Comparison of ENCODE assay signal across 23 cellular contexts in genomic region chr16:53486230-53486629, GRCh38. TPM values are rescaled to one million over a fixed set of nuclear protein-coding genes. Genes with fewer than 3 reads are reported as not detected.
A peak's percentile ranks its signal among the peaks of the same experiment; 100 is the strongest.
DNase-seq lines count a peak whose midpoint lies in the region; ATAC-seq lines count a peak whose summit lies in the region.
"Had no signal": no experiment of that assay in that cellular context is flagged by ENCODE, and none has a peak within 500 bp of the region (broad histone marks: within the 10 kb centered on the region; RNA-seq: fewer than 3 reads in every experiment).

No MANE protein-coding gene starts in this region.

- H3K4me1 ChIP-seq in CD4-positive, alpha-beta memory T cell (ENCODE audit: insufficient read depth, low read length) = peaks cover 17% of the 10 kb centered on the region
- H3K4me1 ChIP-seq: SJSA1 had no signal

- no peaks in the 10 kb centered on the region for H3K27me3 ChIP-seq in CD4-positive, alpha-beta memory T cell (ENCODE audit: insufficient read depth, low read length)
- H3K27me3 ChIP-seq: MG63, SJSA1 had no signal

- no peak overlapping the region for H3K4me3 ChIP-seq in CD4-positive, alpha-beta memory T cell (ENCODE audit: low read length in 2 of 2)
- H3K4me3 ChIP-seq: GM12878, HAP-1, MG63, SJSA1 had no signal

- DNase-seq in activated naive CD4-positive, alpha-beta T cell treated with anti-CD3 and anti-CD28 coated beads, Interleukin-2, amount 10 ng/mL, durations not matched to agents 7 days and 5 days = no peak
- DNase-seq in activated naive CD4-positive, alpha-beta T cell treated with anti-CD3 and anti-CD28 coated beads for 36 hours = no peak
- peak in 2 of 5 donors; percentile 15 to 27 for DNase-seq in CD4-positive, alpha-beta memory T cell
- DNase-seq in central memory CD8-positive, alpha-beta T cell (ENCODE audit: low spot score in 2 of 2) = no peak
- no peak for DNase-seq in stimulated activated effector memory CD8-positive, alpha-beta T cell treated with anti-CD3 and anti-CD28 coated beads, Interleukin-12 subunit alpha, Interleukin-12 subunit beta, amount 100 ng/mL, for 72 hours (ENCODE audit: low spot score in 2 of 2)
- DNase-seq in cortex of kidney (lab: John Stamatoyannopoulos, UW) = no peak
- DNase-seq: DMS 273 treated with DMSO at 0.1 percent for 48 hours, DMS79, EL, GDM1, GOT3, HFFc6, KBM-7, MG63, NCI-H2029, NCI-H2227 treated with DMSO at 0.1 percent for 48 hours, NCI-H526 treated with DMSO at 0.1 percent for 48 hours, Right ventricle myocardium superior, RPMI8226 had no signal

- intact Hi-C loops in activated naive CD4-positive, alpha-beta T cell treated with anti-CD3 and anti-CD28 coated beads for 36 hours (cut with micrococcal nuclease) = no loop called here
- intact Hi-C loops in CD4-positive, alpha-beta memory T cell (cut with micrococcal nuclease) = loop anchor here (2.0 kb wide), 1 partner anchor 13 kb away; no protein-coding TSS in a partner anchor

- ATAC-seq in central memory CD8-positive, alpha-beta T cell (replicated peaks; ENCODE audit: extremely low read depth, poor library complexity, severe bottlenecking) = no peak
- no peak for ATAC-seq in stimulated activated effector memory CD8-positive, alpha-beta T cell treated with anti-CD3 and anti-CD28 coated beads, Interleukin-12 subunit alpha, Interleukin-12 subunit beta, amount 100 ng/mL, for 72 hours
- ATAC-seq in GM19467 (IDR thresholded peaks at IDR 0.05; ENCODE audit: unreplicated experiment) = no peak
- ATAC-seq: GM12878 had no signal

- no peaks in the 10 kb centered on the region for H3K27me3 Mint-ChIP-seq in activated naive CD4-positive, alpha-beta T cell treated with anti-CD3 and anti-CD28 coated beads, Interleukin-2, amount 10 ng/mL, durations not matched to agents 7 days and 5 days
- H3K27me3 Mint-ChIP-seq in activated naive CD4-positive, alpha-beta T cell treated with anti-CD3 and anti-CD28 coated beads for 36 hours (ENCODE audit: low read depth) = no peaks in the 10 kb centered on the region
- H3K27me3 Mint-ChIP-seq in CD4-positive, alpha-beta memory T cell = no peaks in the 10 kb centered on the region
- no peaks in the 10 kb centered on the region for H3K27me3 Mint-ChIP-seq in central memory CD8-positive, alpha-beta T cell

- H3K4me3 Mint-ChIP-seq in activated naive CD4-positive, alpha-beta T cell treated with anti-CD3 and anti-CD28 coated beads, Interleukin-2, amount 10 ng/mL, durations not matched to agents 7 days and 5 days = no peak overlapping the region
- no peak overlapping the region for H3K4me3 Mint-ChIP-seq in activated naive CD4-positive, alpha-beta T cell treated with anti-CD3 and anti-CD28 coated beads for 36 hours
- peak overlapping the region in 3 of 8 donors; percentile 29 to 50 (median 40) for H3K4me3 Mint-ChIP-seq in CD4-positive, alpha-beta memory T cell
- no peak overlapping the region for H3K4me3 Mint-ChIP-seq in central memory CD8-positive, alpha-beta T cell
- H3K4me3 Mint-ChIP-seq in stimulated activated effector memory CD8-positive, alpha-beta T cell treated with anti-CD3 and anti-CD28 coated beads, Interleukin-12 subunit alpha, Interleukin-12 subunit beta, amount 100 ng/mL, for 72 hours = no peak overlapping the region
- H3K4me3 Mint-ChIP-seq: HFFc6 had no signal

- peaks cover 92% of the 10 kb centered on the region for H3K36me3 Mint-ChIP-seq in activated naive CD4-positive, alpha-beta T cell treated with anti-CD3 and anti-CD28 coated beads, Interleukin-2, amount 10 ng/mL, durations not matched to agents 7 days and 5 days
- peaks cover 80% of the 10 kb centered on the region for H3K36me3 Mint-ChIP-seq in activated naive CD4-positive, alpha-beta T cell treated with anti-CD3 and anti-CD28 coated beads for 36 hours (ENCODE audit: low read depth)
- peaks cover 88 to 94% of the 10 kb centered on the region in 2 donors for H3K36me3 Mint-ChIP-seq in CD4-positive, alpha-beta memory T cell
- peaks cover 77% of the 10 kb centered on the region for H3K36me3 Mint-ChIP-seq in central memory CD8-positive, alpha-beta T cell (ENCODE audit: insufficient read depth)
- peaks cover 100% of the 10 kb centered on the region for H3K36me3 Mint-ChIP-seq in stimulated activated effector memory CD8-positive, alpha-beta T cell treated with anti-CD3 and anti-CD28 coated beads, Interleukin-12 subunit alpha, Interleukin-12 subunit beta, amount 100 ng/mL, for 72 hours

- POLR2A ChIA-PET in CD4-positive, alpha-beta memory T cell (lab: Charles Lee; ENCODE audit: partially characterized antibody) = interaction anchor here (0.6 to 1.5 kb wide), 5 partner anchors 10 to 30 kb away, joined by 3 to 7 read pairs (median 3); no protein-coding TSS in a partner anchor

- H3K36me3 ChIP-seq in CD4-positive, alpha-beta memory T cell (ENCODE audit: insufficient read depth, low read length) = peaks cover 70% of the 10 kb centered on the region

- peak overlapping the region; percentile 49 for H3K27ac Mint-ChIP-seq in activated naive CD4-positive, alpha-beta T cell treated with anti-CD3 and anti-CD28 coated beads, Interleukin-2, amount 10 ng/mL, durations not matched to agents 7 days and 5 days
- H3K27ac Mint-ChIP-seq in activated naive CD4-positive, alpha-beta T cell treated with anti-CD3 and anti-CD28 coated beads for 36 hours = no peak overlapping the region
- H3K27ac Mint-ChIP-seq in CD4-positive, alpha-beta memory T cell = peak overlapping the region in 5 of 7 donors; percentile 20 to 90 (median 48)
- H3K27ac Mint-ChIP-seq in central memory CD8-positive, alpha-beta T cell (ENCODE audit: low read depth) = peak overlapping the region; percentile 68
- peak overlapping the region; percentile 60 for H3K27ac Mint-ChIP-seq in stimulated activated effector memory CD8-positive, alpha-beta T cell treated with anti-CD3 and anti-CD28 coated beads, Interleukin-12 subunit alpha, Interleukin-12 subunit beta, amount 100 ng/mL, for 72 hours
- H3K27ac Mint-ChIP-seq: HFFc6 had no signal

- CTCF ChIA-PET in activated naive CD4-positive, alpha-beta T cell treated with anti-CD3 and anti-CD28 coated beads, Interleukin-2, amount 10 ng/mL, durations not matched to agents 7 days and 5 days (lab: Charles Lee) = no interaction called here
- CTCF ChIA-PET in activated naive CD4-positive, alpha-beta T cell treated with anti-CD3 and anti-CD28 coated beads for 36 hours (lab: Charles Lee) = no interaction called here
- CTCF ChIA-PET in CD4-positive, alpha-beta memory T cell (lab: Charles Lee; ENCODE audit: partially characterized antibody) = no interaction called here

- peaks cover 23% of the 10 kb centered on the region for H3K9me3 Mint-ChIP-seq in activated naive CD4-positive, alpha-beta T cell treated with anti-CD3 and anti-CD28 coated beads, Interleukin-2, amount 10 ng/mL, durations not matched to agents 7 days and 5 days
- H3K9me3 Mint-ChIP-seq in activated naive CD4-positive, alpha-beta T cell treated with anti-CD3 and anti-CD28 coated beads for 36 hours = peaks cover 20% of the 10 kb centered on the region
- peaks cover 0 to 50% (median 31%) of the 10 kb centered on the region in 8 donors for H3K9me3 Mint-ChIP-seq in CD4-positive, alpha-beta memory T cell
- H3K9me3 Mint-ChIP-seq in central memory CD8-positive, alpha-beta T cell = peaks cover 13% of the 10 kb centered on the region
- H3K9me3 Mint-ChIP-seq in stimulated activated effector memory CD8-positive, alpha-beta T cell treated with anti-CD3 and anti-CD28 coated beads, Interleukin-12 subunit alpha, Interleukin-12 subunit beta, amount 100 ng/mL, for 72 hours = no peaks in the 10 kb centered on the region
- H3K9me3 Mint-ChIP-seq: HFFc6 had no signal

- H3K4me1 Mint-ChIP-seq in activated naive CD4-positive, alpha-beta T cell treated with anti-CD3 and anti-CD28 coated beads, Interleukin-2, amount 10 ng/mL, durations not matched to agents 7 days and 5 days = peaks cover 19% of the 10 kb centered on the region
- H3K4me1 Mint-ChIP-seq in activated naive CD4-positive, alpha-beta T cell treated with anti-CD3 and anti-CD28 coated beads for 36 hours (ENCODE audit: low read depth) = peaks cover 25% of the 10 kb centered on the region
- peaks cover 21 to 37% (median 29%) of the 10 kb centered on the region in 4 donors for H3K4me1 Mint-ChIP-seq in CD4-positive, alpha-beta memory T cell
- H3K4me1 Mint-ChIP-seq in central memory CD8-positive, alpha-beta T cell = peaks cover 32% of the 10 kb centered on the region
- peaks cover 10% of the 10 kb centered on the region for H3K4me1 Mint-ChIP-seq in stimulated activated effector memory CD8-positive, alpha-beta T cell treated with anti-CD3 and anti-CD28 coated beads, Interleukin-12 subunit alpha, Interleukin-12 subunit beta, amount 100 ng/mL, for 72 hours

- H3K27ac ChIP-seq in CD4-positive, alpha-beta memory T cell (ENCODE audit: low read depth, low read length) = no peak overlapping the region
- H3K27ac ChIP-seq: SJSA1 had no signal

- peaks cover 0 to 9% of the 10 kb centered on the region in 2 donors for H3K9me3 ChIP-seq in CD4-positive, alpha-beta memory T cell (ENCODE audit: control insufficient read depth in 1 of 2, low read length in 2 of 2)
- H3K9me3 ChIP-seq: HAP-1, SJSA1 had no signal

RNA-seq across cellular contexts. Expression of gene AKTIP, which starts 16.8 kb away (rescaled TPM):
- total RNA-seq in activated naive CD4-positive, alpha-beta T cell treated with anti-CD3 and anti-CD28 coated beads for 36 hours = 10 to 100 TPM; 26.1 to 27.3 TPM
- total RNA-seq in CD4-positive, alpha-beta memory T cell = 100 to 1,000 TPM in 1 of 2 experiments, 10 to 100 TPM in 1; 97.4 to 103 TPM
- polyA plus RNA-seq in CD4-positive, alpha-beta memory T cell = 10 to 100 TPM; 61.2 to 75.3 TPM

RNA-seq across cellular contexts. Expression of gene RBL2, which starts 52.0 kb away (rescaled TPM):
- 100 to 1,000 TPM in 1 of 2 experiments, 10 to 100 TPM in 1; 99.2 to 100 TPM for total RNA-seq in activated naive CD4-positive, alpha-beta T cell treated with anti-CD3 and anti-CD28 coated beads for 36 hours
- 100 to 1,000 TPM; 359 to 364 TPM for total RNA-seq in CD4-positive, alpha-beta memory T cell
- polyA plus RNA-seq in CD4-positive, alpha-beta memory T cell = 100 to 1,000 TPM; 254 to 306 TPM
